8 cellular contexts compared by ENCODE assay signal in genomic region chr3:4721511-4721911, GRCh38.
DNase-seq lines count a peak whose midpoint lies in the region; ATAC-seq, FAIRE-seq and TF ChIP-seq lines count a peak whose summit lies in the region.

No MANE protein-coding gene starts in this region.

- H4K20me1 ChIP-seq in keratinocyte (ENCODE audit: control insufficient read depth, extremely low read depth, insufficient read depth, low read length): no peaks in the 10 kb centered on the region

- peaks cover 24% of the 10 kb centered on the region for H3K36me3 Mint-ChIP-seq in activated naive CD8-positive, alpha-beta T cell treated with anti-CD3 and anti-CD28 coated beads, Interleukin-2, amount 10 ng/mL, durations not matched to agents 7 days and 5 days
- peaks cover 54% of the 10 kb centered on the region for H3K36me3 Mint-ChIP-seq in stimulated activated naive CD8-positive, alpha-beta T cell treated with anti-CD3 and anti-CD28 coated beads, Interleukin-15, Interleukin-2, amounts not matched to agents 100 ng/mL and 50 ng/mL, for 24 hours (ENCODE audit: low read depth)

- POLR2A ChIA-PET in activated naive CD8-positive, alpha-beta T cell treated with anti-CD3 and anti-CD28 coated beads, Interleukin-2, amount 10 ng/mL, durations not matched to agents 7 days and 5 days (lab: Charles Lee): interaction anchor here (0.5 to 2.2 kb wide), 12 partner anchors 10 to 337 kb away, joined by 3 to 29 read pairs (median 4); partner anchors contain the start of gene BHLHE40
- POLR2A ChIA-PET in RWPE1 (lab: Yijun Ruan, JAX; ENCODE audit: low non-redundant PET): no interaction called here

- H2AFZ ChIP-seq in keratinocyte (ENCODE audit: control insufficient read depth, low read length): no peak overlapping the region

- no peak for FAIRE-seq in keratinocyte (lab: Jason Lieb, UNC)

- H3K27ac ChIP-seq in keratinocyte (ENCODE audit: control insufficient read depth, insufficient read depth, low read length): peak overlapping the region; percentile 37
- no peak overlapping the region for H3K27ac ChIP-seq in RWPE1

- H3K4me1 Mint-ChIP-seq in activated naive CD8-positive, alpha-beta T cell treated with anti-CD3 and anti-CD28 coated beads, Interleukin-2, amount 10 ng/mL, durations not matched to agents 7 days and 5 days: peaks cover 42% of the 10 kb centered on the region
- H3K4me1 Mint-ChIP-seq in stimulated activated naive CD8-positive, alpha-beta T cell treated with anti-CD3 and anti-CD28 coated beads, Interleukin-15, Interleukin-2, amounts not matched to agents 100 ng/mL and 50 ng/mL, for 24 hours (ENCODE audit: low read depth): peaks cover 24% of the 10 kb centered on the region

- no peaks in the 10 kb centered on the region for H3K79me2 ChIP-seq in keratinocyte (ENCODE audit: control insufficient read depth, insufficient read depth, low read length)

- peak; percentile 56 for DNase-seq in HCEC 1CT
- DNase-seq in activated naive CD8-positive, alpha-beta T cell treated with anti-CD3 and anti-CD28 coated beads, Interleukin-2, amount 10 ng/mL, durations not matched to agents 7 days and 5 days: no peak
- DNase-seq in keratinocyte (ENCODE audit: low read depth, low spot score): no peak
- no peak for DNase-seq in RWPE1 (ENCODE audit: low spot score)
- DNase-seq in AML-193 (lab: John Stamatoyannopoulos, UW): no peak
- no peak for DNase-seq in central memory CD4-positive, alpha-beta T cell
- no peak for DNase-seq in GF-D8 (lab: John Stamatoyannopoulos, UW)

- H3K27ac Mint-ChIP-seq in activated naive CD8-positive, alpha-beta T cell treated with anti-CD3 and anti-CD28 coated beads, Interleukin-2, amount 10 ng/mL, durations not matched to agents 7 days and 5 days: peak overlapping the region; percentile 21
- peak overlapping the region; percentile 74 for H3K27ac Mint-ChIP-seq in stimulated activated naive CD8-positive, alpha-beta T cell treated with anti-CD3 and anti-CD28 coated beads, Interleukin-15, Interleukin-2, amounts not matched to agents 100 ng/mL and 50 ng/mL, for 24 hours

- H3K4me3 Mint-ChIP-seq in activated naive CD8-positive, alpha-beta T cell treated with anti-CD3 and anti-CD28 coated beads, Interleukin-2, amount 10 ng/mL, durations not matched to agents 7 days and 5 days: no peak overlapping the region
- no peak overlapping the region for H3K4me3 Mint-ChIP-seq in stimulated activated naive CD8-positive, alpha-beta T cell treated with anti-CD3 and anti-CD28 coated beads, Interleukin-15, Interleukin-2, amounts not matched to agents 100 ng/mL and 50 ng/mL, for 24 hours

- ATAC-seq in activated naive CD8-positive, alpha-beta T cell treated with anti-CD3 and anti-CD28 coated beads, Interleukin-2, amount 10 ng/mL, durations not matched to agents 7 days and 5 days (ENCODE audit: low read depth): no peak

- H3K4me3 ChIP-seq in keratinocyte (ENCODE audit: control insufficient read depth in 2 of 3, extremely low read depth in 1 of 3, insufficient read depth in 2 of 3, low read depth in 1 of 3, low read length in 3 of 3): no peak overlapping the region

- no peaks in the 10 kb centered on the region for H3K27me3 ChIP-seq in keratinocyte (ENCODE audit: control insufficient read depth, extremely low read depth, insufficient read depth, low read length)

- peaks cover 26% of the 10 kb centered on the region for H3K4me1 ChIP-seq in keratinocyte (ENCODE audit: control insufficient read depth, extremely low read depth, insufficient read depth, low read length)

- H3K9me3 Mint-ChIP-seq in activated naive CD8-positive, alpha-beta T cell treated with anti-CD3 and anti-CD28 coated beads, Interleukin-2, amount 10 ng/mL, durations not matched to agents 7 days and 5 days: no peaks in the 10 kb centered on the region
- no peaks in the 10 kb centered on the region for H3K9me3 Mint-ChIP-seq in stimulated activated naive CD8-positive, alpha-beta T cell treated with anti-CD3 and anti-CD28 coated beads, Interleukin-15, Interleukin-2, amounts not matched to agents 100 ng/mL and 50 ng/mL, for 24 hours

- no peaks in the 10 kb centered on the region for H3K36me3 ChIP-seq in keratinocyte (ENCODE audit: control insufficient read depth in 2 of 2, extremely low read depth in 1 of 2, insufficient read depth in 2 of 2, low read length in 2 of 2)

- TF ChIP-seq CTCF in keratinocyte (optimal IDR thresholded peaks at IDR 0.05 in 1 of 3, IDR thresholded peaks at IDR 0.05 in 1 of 3, conservative IDR thresholded peaks at IDR 0.05 in 1 of 3; ENCODE audit: extremely low read depth in 1 of 3, insufficient read depth in 2 of 3, low read length in 3 of 3) (no peak), RWPE1 (conservative IDR thresholded peaks at IDR 0.05; ENCODE audit: low read depth) (no peak)

- CTCF ChIA-PET in RWPE1 (lab: Yijun Ruan, JAX): interaction anchor here (0.6 to 1.4 kb wide), 6 partner anchors 104 to 415 kb away, joined by 3 to 5 read pairs (median 4); no protein-coding TSS in a partner anchor

- H3K9me1 ChIP-seq in keratinocyte (ENCODE audit: control insufficient read depth, extremely low read depth, insufficient read depth, low read length): no peaks in the 10 kb centered on the region

- H3K9me3 ChIP-seq in keratinocyte (ENCODE audit: control insufficient read depth, low read depth, low read length): no peaks in the 10 kb centered on the region

- H3K9ac ChIP-seq in keratinocyte (ENCODE audit: control insufficient read depth, extremely low read depth, insufficient read depth, low read length): no peak overlapping the region

- peak overlapping the region; percentile 2 for H3K4me2 ChIP-seq in keratinocyte (ENCODE audit: control insufficient read depth, extremely low read depth, insufficient read depth, low read depth, low read length)

- H3K27me3 Mint-ChIP-seq in activated naive CD8-positive, alpha-beta T cell treated with anti-CD3 and anti-CD28 coated beads, Interleukin-2, amount 10 ng/mL, durations not matched to agents 7 days and 5 days: no peaks in the 10 kb centered on the region
- H3K27me3 Mint-ChIP-seq in stimulated activated naive CD8-positive, alpha-beta T cell treated with anti-CD3 and anti-CD28 coated beads, Interleukin-15, Interleukin-2, amounts not matched to agents 100 ng/mL and 50 ng/mL, for 24 hours: no peaks in the 10 kb centered on the region

- dilution Hi-C loops in keratinocyte (cut with MboI; ENCODE audit: extremely low pct_ligation_motif_present, low sequenced_read_pairs): no loop called here
